Comparison of ENCODE assay signal across 8 cellular contexts in genomic region chr21:31604591-31605190, GRCh38. TPM values are rescaled to one million over a fixed set of nuclear protein-coding genes. Genes with fewer than 3 reads are reported as not detected.
A peak's percentile ranks its signal among the peaks of the same experiment; 100 is the strongest.
DNase-seq lines count a peak whose midpoint lies in the region; ATAC-seq, FAIRE-seq and TF ChIP-seq lines count a peak whose summit lies in the region.

No MANE protein-coding gene starts in this region.

- ATAC-seq in GM19463 (IDR thresholded peaks at IDR 0.05; ENCODE audit: unreplicated experiment) = peak; percentile 69

- peak; percentile 74 for FAIRE-seq in urothelium cell line (lab: Jason Lieb, UNC)

- WGBS in SK-N-SH (ENCODE audit: low lambda C conversion rate) = 30% methylated on average over 11 of the region's 11 CpGs

- intact Hi-C loops in CD14-positive monocyte (cut with micrococcal nuclease) (loop anchor here (5.0 to 10.0 kb wide), 2 partner anchors 407 to 510 kb away; no protein-coding TSS in a partner anchor), head of caudate nucleus (cut with DNase I) (loop anchor here (10.0 kb wide), 1 partner anchor 510 kb away; no protein-coding TSS in a partner anchor), posterior vena cava (cut with DNase I) (loop anchor here in 1 of 2 donors (10.0 kb wide), 1 partner anchor 410 kb away; no protein-coding TSS in a partner anchor)

- TF ChIP-seq EP300 in SK-N-SH (IDR thresholded peaks at IDR 0.05; ENCODE audit: borderline replicate concordance in 1 of 2, low read depth in 1 of 2, low read length in 1 of 2) = no peak

- H3K4me3 Mint-ChIP-seq in CD14-positive monocyte = no peak overlapping the region
- H3K4me3 Mint-ChIP-seq in activated naive CD4-positive, alpha-beta T cell treated with anti-CD3 and anti-CD28 coated beads, Interleukin-2, amount 10 ng/mL, durations not matched to agents 7 days and 5 days = no peak overlapping the region

- DNase-seq in CD14-positive monocyte (ENCODE audit: low spot score) (no peak), NB4 (ENCODE audit: low read depth) (peak; percentile 73), SK-N-SH (peak; percentile 70), head of caudate nucleus (peak; percentile 47 to 92 (median 78)), posterior vena cava (ENCODE audit: low spot score) (peak; percentile 90), urothelium cell line (ENCODE audit: low spot score) (peak; percentile 81)
- DNase-seq in activated naive CD4-positive, alpha-beta T cell treated with anti-CD3 and anti-CD28 coated beads, Interleukin-2, amount 10 ng/mL, durations not matched to agents 7 days and 5 days = peak; percentile 84

- H3K36me3 Mint-ChIP-seq in CD14-positive monocyte = no peaks in the 10 kb centered on the region
- no peaks in the 10 kb centered on the region for H3K36me3 Mint-ChIP-seq in activated naive CD4-positive, alpha-beta T cell treated with anti-CD3 and anti-CD28 coated beads, Interleukin-2, amount 10 ng/mL, durations not matched to agents 7 days and 5 days

- no peak overlapping the region for H2AFZ ChIP-seq in SK-N-SH (ENCODE audit: low read depth)

- H3K79me2 ChIP-seq in SK-N-SH (ENCODE audit: insufficient read depth) = no peaks in the 10 kb centered on the region

- no peak for TF ChIP-seq POLR2A in NB4 (IDR thresholded peaks at IDR 0.05; ENCODE audit: extremely low read depth, insufficient read length)

- H3K9ac ChIP-seq in SK-N-SH = no peak overlapping the region

- no peaks in the 10 kb centered on the region for H3K9me2 ChIP-seq in SK-N-SH

- H3K36me3 ChIP-seq in SK-N-SH (replicated peaks in 1 of 2; ENCODE audit: control insufficient read depth in 1 of 2, insufficient read depth in 2 of 2, low read length in 1 of 2) = no peaks in the 10 kb centered on the region

- peaks cover 5% of the 10 kb centered on the region for H3K4me1 Mint-ChIP-seq in CD14-positive monocyte
- peaks cover 2% of the 10 kb centered on the region for H3K4me1 Mint-ChIP-seq in activated naive CD4-positive, alpha-beta T cell treated with anti-CD3 and anti-CD28 coated beads, Interleukin-2, amount 10 ng/mL, durations not matched to agents 7 days and 5 days

- no peak overlapping the region for H3K27ac ChIP-seq in SK-N-SH (ENCODE audit: low read depth in 2 of 2, low read length in 1 of 2)

- H3K27ac Mint-ChIP-seq in CD14-positive monocyte = peak overlapping the region in 1 of 7 donors; percentile 33
- H3K27ac Mint-ChIP-seq in activated naive CD4-positive, alpha-beta T cell treated with anti-CD3 and anti-CD28 coated beads, Interleukin-2, amount 10 ng/mL, durations not matched to agents 7 days and 5 days = no peak overlapping the region

- H3K27me3 ChIP-seq in SK-N-SH (ENCODE audit: insufficient read depth) = no peaks in the 10 kb centered on the region; the same call in 1 of the 2 replicates

- H3K4me3 ChIP-seq in NB4 (ENCODE audit: low read depth, low read length) = no peak overlapping the region
- peak overlapping the region in 1 of 2 experiments; percentile 30; a peak in 1 of 4 replicates for H3K4me3 ChIP-seq in SK-N-SH (ENCODE audit: low read depth in 2 of 2, low read length in 1 of 2)

- POLR2A ChIA-PET in SK-N-SH (lab: Yijun Ruan, JAX) = no interaction called here

- no peaks in the 10 kb centered on the region for H4K20me1 ChIP-seq in SK-N-SH (ENCODE audit: insufficient read depth)

- H3K4me1 ChIP-seq in SK-N-SH (ENCODE audit: control insufficient read depth in 1 of 2, insufficient read depth in 2 of 2, low read depth in 1 of 2, low read length in 1 of 2) = no peaks in the 10 kb centered on the region

- peaks cover 0 to 7% (median 2%) of the 10 kb centered on the region in 3 donors for H3K27me3 Mint-ChIP-seq in CD14-positive monocyte (ENCODE audit: low read depth in 3 of 3)
- H3K27me3 Mint-ChIP-seq in activated naive CD4-positive, alpha-beta T cell treated with anti-CD3 and anti-CD28 coated beads, Interleukin-2, amount 10 ng/mL, durations not matched to agents 7 days and 5 days = peaks cover 12% of the 10 kb centered on the region

- no peaks in the 10 kb centered on the region for H3F3A ChIP-seq in SK-N-SH (replicated peaks; ENCODE audit: insufficient read depth)

- CTCF ChIA-PET in SK-N-SH (lab: Yijun Ruan, JAX) = interaction anchor here (0.6 to 3.7 kb wide), 41 partner anchors 9 to 1558 kb away, joined by 3 to 22 read pairs (median 4); partner anchors contain the start of gene TIAM1
- CTCF ChIA-PET in activated naive CD4-positive, alpha-beta T cell treated with anti-CD3 and anti-CD28 coated beads, Interleukin-2, amount 10 ng/mL, durations not matched to agents 7 days and 5 days (lab: Charles Lee) = interaction anchor here (0.6 to 3.8 kb wide), 12 partner anchors 13 to 1263 kb away, joined by 3 to 28 read pairs (median 6); no protein-coding TSS in a partner anchor

- H3K9me3 Mint-ChIP-seq in CD14-positive monocyte = peaks cover 0 to 5% (median 0%) of the 10 kb centered on the region in 7 donors
- no peaks in the 10 kb centered on the region for H3K9me3 Mint-ChIP-seq in activated naive CD4-positive, alpha-beta T cell treated with anti-CD3 and anti-CD28 coated beads, Interleukin-2, amount 10 ng/mL, durations not matched to agents 7 days and 5 days

- no peak overlapping the region for H3K4me2 ChIP-seq in SK-N-SH

- H3K9me3 ChIP-seq in SK-N-SH = no peaks in the 10 kb centered on the region

- TF ChIP-seq CTCF in CD14-positive monocyte (IDR thresholded peaks at IDR 0.05) (peak; percentile 89), NB4 (IDR thresholded peaks at IDR 0.05; ENCODE audit: low read depth, low read length) (peak; percentile 77), SK-N-SH (IDR thresholded peaks at IDR 0.05) (peak; percentile 91)

- TF ChIP-seq RAD21 in SK-N-SH (IDR thresholded peaks at IDR 0.05; ENCODE audit: low read length) = peak; percentile 94

TF ChIP-seq in SK-N-SH, 30 proteins besides CTCF, POLR2A, EP300 and RAD21:
- TF ChIP-seq USF1 (IDR thresholded peaks at IDR 0.05; ENCODE audit: borderline replicate concordance, low read depth) (no peak), SMC3 (IDR thresholded peaks at IDR 0.05; ENCODE audit: low read depth, low read length) (peak; percentile 85)

RNA-seq across cellular contexts. Expression of gene SOD1, which starts 54.8 kb away (rescaled TPM):
- 100 to 1,000 TPM; 157 to 174 TPM for polyA plus RNA-seq in CD14-positive monocyte
- polyA plus RNA-seq in SK-N-SH (2012; rRNA removed) = 507 and 572 TPM in 2 replicates
- 612 and 716 TPM in 2 replicates for polyA plus RNA-seq in SK-N-SH (2012; cell fraction: cytosol; rRNA removed)
- polyA plus RNA-seq in SK-N-SH (2012; cell fraction: nucleus; rRNA removed) = 170 and 195 TPM in 2 replicates
- total RNA-seq in posterior vena cava = 100 to 1,000 TPM; 164 to 183 TPM
